Comparison of ENCODE assay signal across 25 cellular contexts in genomic region chr15:86481720-86482119, GRCh38.
"Had no signal": no experiment of that assay in that cellular context is flagged by ENCODE, and none has a peak within 500 bp of the region (broad histone marks: within the 10 kb centered on the region; RNA-seq: fewer than 3 reads in every experiment).

No MANE protein-coding gene starts in this region.

- ATAC-seq: heart right ventricle; left colon; left lung; lower lobe of right lung; mucosa of descending colon; naive thymus-derived CD4-positive, alpha-beta T cell; natural killer cell treated with Interleukin-12 subunit alpha and Interleukin-12 subunit beta and Interleukin-15 and Interleukin-18, amount 100 ng/mL, for 72 hours; pancreas; right cardiac atrium; sciatic nerve had no signal

- H3K9me3 ChIP-seq: heart right ventricle, left lung, lower lobe of right lung, mucosa of descending colon, pancreas, prostate gland, tibial nerve, uterus had no signal

- H3K4me3 ChIP-seq: heart right ventricle, left lung, lower lobe of right lung, mucosa of descending colon, pancreas, prostate gland, skin epidermis, tibial nerve, uterus had no signal

- DNase-seq: heart right ventricle; hippocampal formation; kidney; left colon; left lung; lower lobe of right lung; mammary epithelial cell; mesendoderm; mucosa of descending colon; naive thymus-derived CD4-positive, alpha-beta T cell; pancreas; posterior cingulate gyrus; retina; right cardiac atrium; stimulated activated CD4-positive, alpha-beta T cell treated with anti-CD3 and anti-CD28 coated beads, Interleukin-12 subunit alpha, Interleukin-12 subunit beta, amount 100 ng/mL, for 4 hours; stimulated activated CD4-positive, alpha-beta T cell treated with anti-CD3 and anti-CD28 coated beads, Interleukin-15, amount 100 ng/mL, for 24 hours; stimulated activated CD4-positive, alpha-beta T cell treated with anti-CD3 and anti-CD28 coated beads, Interleukin-2, amount 100 ng/mL, for 24 hours; stimulated activated CD4-positive, alpha-beta T cell treated with anti-CD3 and anti-CD28 coated beads, Interleukin-4, amount 100 ng/mL, for 1 hour; stimulated activated naive CD4-positive, alpha-beta T cell; uterus had no signal

- H3K27me3 ChIP-seq: left lung, pancreas, tibial nerve, uterus had no signal

- H3K36me3 ChIP-seq: heart right ventricle, left lung, lower lobe of right lung, pancreas, prostate gland, tibial nerve, uterus had no signal

- H3K4me1 ChIP-seq: heart right ventricle, left lung, lower lobe of right lung, pancreas, prostate gland, tibial nerve, uterus had no signal

- H3K27ac ChIP-seq: heart right ventricle, left lung, lower lobe of right lung, pancreas, prostate gland, skin epidermis, tibial nerve, uterus had no signal
